ENCODE assay signal across 8 cellular contexts in the genomic region with DNA sequence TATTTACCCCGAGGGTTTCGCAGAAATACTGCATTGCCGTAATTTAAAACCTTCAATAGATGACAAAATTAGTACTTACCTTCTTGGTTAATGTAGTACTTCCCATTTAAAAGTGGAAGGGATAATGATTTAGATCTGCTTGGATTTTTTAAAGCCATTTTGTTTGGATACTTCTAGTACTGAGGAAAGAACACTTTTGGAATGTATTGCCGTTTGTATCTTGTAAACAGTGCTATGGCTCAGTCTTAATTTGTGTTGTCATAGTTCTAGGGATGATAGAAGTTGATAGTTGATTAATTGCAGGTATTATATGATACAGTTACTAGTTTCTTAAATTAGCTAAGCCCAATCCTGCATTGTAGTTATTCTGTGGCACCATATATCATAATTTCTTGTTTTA. TPM values are rescaled to one million over a fixed set of nuclear protein-coding genes. Genes with fewer than 3 reads are reported as not detected.
DNase-seq lines count a peak whose midpoint lies in the region; ATAC-seq, FAIRE-seq and TF ChIP-seq lines count a peak whose summit lies in the region.

No MANE protein-coding gene starts in this region.

- H2AFZ ChIP-seq in K562 (ENCODE audit: low read depth, low read length), result no peak overlapping the region

- POLR2A ChIA-PET in A673 (lab: Charles Lee; ENCODE audit: low non-redundant PET), result interaction anchor here (0.5 kb wide), 1 partner anchor 238 kb away, joined by 5 read pairs; no protein-coding TSS in a partner anchor
- POLR2A ChIA-PET in K562 (lab: Yijun Ruan, JAX), result interaction anchor here (0.8 to 2.3 kb wide), 7 partner anchors 8 to 1023 kb away, joined by 3 to 15 read pairs (median 3); no protein-coding TSS in a partner anchor

- H3K9me1 ChIP-seq in K562 (ENCODE audit: control insufficient read depth, insufficient read depth, low read length), result no peaks in the 10 kb centered on the region

- peak overlapping the region; percentile 89 for H3K27ac Mint-ChIP-seq in HFFc6

- H3K4me1 Mint-ChIP-seq in HFFc6 (ENCODE audit: low read depth), result peaks cover 78% of the 10 kb centered on the region

- H3K27me3 Mint-ChIP-seq in HFFc6 (ENCODE audit: insufficient read depth), result peaks cover 6% of the 10 kb centered on the region; the same call in 1 of the 2 replicates

- H3K4me2 ChIP-seq in K562 (ENCODE audit: insufficient read depth, low read length), result peak overlapping the region; percentile 85

- peaks cover 9% of the 10 kb centered on the region; the same call in 1 of the 2 replicates for H4K20me1 ChIP-seq in K562 (replicated peaks; ENCODE audit: control insufficient read depth, insufficient read depth, low read length)

- no peak for TF ChIP-seq RAD21 in K562 (CRISPR knock-in tag; conservative IDR thresholded peaks at IDR 0.05 in 1 of 2, IDR thresholded peaks at IDR 0.05 in 1 of 2)

- BruUV-seq in A673 (replicated peaks; lab: Mats Ljungman, UMichigan) (no TSS peak), K562 (replicated peaks; lab: Mats Ljungman, UMichigan) (no TSS peak)

- DNase-seq in A673 (ENCODE audit: low spot score), result no peak
- DNase-seq in HFFc6, result no peak
- DNase-seq in K562 (ENCODE audit: extremely low read depth in 1 of 4, low spot score in 3 of 4), result no peak
- no peak for DNase-seq in stimulated activated CD8-positive, alpha-beta memory T cell treated with anti-CD3 and anti-CD28 coated beads, Interleukin-4, amount 100 ng/mL, for 48 hours
- DNase-seq in NCI-H1092 treated with DMSO at 0.1 percent for 48 hours (lab: John Stamatoyannopoulos, UW), result no peak
- DNase-seq in SW480 (ENCODE audit: low spot score), result no peak

- H3K27me3 ChIP-seq in A673 (replicated peaks; ENCODE audit: insufficient read depth, low read depth, low read length, poor library complexity), result no peaks in the 10 kb centered on the region
- H3K27me3 ChIP-seq in K562 (ENCODE audit: control insufficient read depth in 2 of 2, insufficient read depth in 2 of 2, low read length in 2 of 2), result no peaks in the 10 kb centered on the region
- no peaks in the 10 kb centered on the region for H3K27me3 ChIP-seq in mucosa of rectum (ENCODE audit: control insufficient read depth in 2 of 2, insufficient read depth in 2 of 2, low read length in 2 of 2)

- ATAC-seq in K562, result peak; percentile 26
- ATAC-seq in GM21367 (IDR thresholded peaks at IDR 0.05; ENCODE audit: unreplicated experiment), result no peak

- H3K36me3 ChIP-seq in A673 (ENCODE audit: insufficient read depth, low read length, poor library complexity, severe bottlenecking), result peaks cover 28% of the 10 kb centered on the region
- H3K36me3 ChIP-seq in K562 (ENCODE audit: control insufficient read depth, insufficient read depth, low read length), result peaks cover 53% of the 10 kb centered on the region
- H3K36me3 ChIP-seq in mucosa of rectum (ENCODE audit: control insufficient read depth in 2 of 2, insufficient read depth in 2 of 2, low read length in 2 of 2), result peaks cover 0 to 5% of the 10 kb centered on the region in 2 donors

- WGBS in K562 (ENCODE audit: insufficient coverage, low coverage, missing lambda C conversion rate), result 5% methylated on average over 4 of the region's 4 CpGs

- no peak for TF ChIP-seq CTCF in A673 (conservative IDR thresholded peaks at IDR 0.05; ENCODE audit: low read depth, low read length)
- no peak for TF ChIP-seq CTCF in HFFc6 (IDR thresholded peaks at IDR 0.05)
- TF ChIP-seq CTCF in K562 (IDR thresholded peaks at IDR 0.05 in 2 of 3, conservative IDR thresholded peaks at IDR 0.05 in 1 of 3; ENCODE audit: insufficient read depth in 2 of 3, low read depth in 1 of 3, low read length in 3 of 3), result no peak

- peaks cover 72% of the 10 kb centered on the region for H3K79me2 ChIP-seq in K562 (ENCODE audit: control insufficient read depth, insufficient read depth, low read length)

- CTCF ChIA-PET in A673 (lab: Charles Lee), result no interaction called here
- CTCF ChIA-PET in K562 (lab: Yijun Ruan, JAX; ENCODE audit: low intra/inter-chr PET ratio), result no interaction called here

- intact Hi-C loops in A673 (cut with micrococcal nuclease; ENCODE audit: unreplicated experiment), result no loop called here
- intact Hi-C loops in K562 (cut with micrococcal nuclease), result loop anchor here (2.0 to 10.0 kb wide), 2 partner anchors 33 to 325 kb away; partner anchors contain the start of gene TNPO1

- H3K9ac ChIP-seq in K562 (ENCODE audit: insufficient read depth in 1 of 2, low read depth in 2 of 2, low read length in 2 of 2) (peak overlapping the region in 1 of 2 experiments; percentile 89; a peak in 3 of 4 replicates), mucosa of rectum (ENCODE audit: low read depth in 1 of 2, low read length in 2 of 2) (peak overlapping the region in 1 of 2 donors; percentile 9)

- FAIRE-seq in K562 (lab: Jason Lieb, UNC), result peak; percentile 72

- in situ Hi-C loops in K562 (cut with MboI), result no loop called here

- TF ChIP-seq EP300 in K562 (IDR thresholded peaks at IDR 0.05; ENCODE audit: low read length), result no peak

- peak overlapping the region; percentile 90 for H3K4me3 Mint-ChIP-seq in HFFc6

- no peaks in the 10 kb centered on the region for H3K9me3 Mint-ChIP-seq in HFFc6

- peak overlapping the region; percentile 88 for H3K4me3 ChIP-seq in A673 (ENCODE audit: low read depth, low read length, poor library complexity, severe bottlenecking)
- H3K4me3 ChIP-seq in K562, result peak overlapping the region; percentile 72
- peak overlapping the region; percentile 89 to 94 for H3K4me3 ChIP-seq in mucosa of rectum (ENCODE audit: low read length in 2 of 2)

- no peak for TF ChIP-seq POLR2A in K562 (conservative IDR thresholded peaks at IDR 0.05)

- H3K4me1 ChIP-seq in A673 (ENCODE audit: insufficient read depth, low read length, poor library complexity, severe bottlenecking), result peaks cover 44% of the 10 kb centered on the region
- H3K4me1 ChIP-seq in K562 (replicated peaks in 1 of 2; ENCODE audit: control insufficient read depth in 2 of 2, insufficient read depth in 2 of 2, low read length in 2 of 2), result peaks cover 0 to 9% of the 10 kb centered on the region in 2 experiments; a peak in 3 of 5 replicates
- H3K4me1 ChIP-seq in mucosa of rectum (ENCODE audit: control insufficient read depth in 2 of 2, insufficient read depth in 2 of 2, low read length in 2 of 2), result peaks cover 16 to 19% of the 10 kb centered on the region in 2 donors

- H3K9me3 ChIP-seq in A673 (ENCODE audit: low read depth, low read length, poor library complexity, severe bottlenecking) (no peaks in the 10 kb centered on the region), K562 (replicated peaks; ENCODE audit: control insufficient read depth, insufficient read depth, low read depth, low read length) (no peaks in the 10 kb centered on the region; the same call in 1 of the 2 replicates), mucosa of rectum (ENCODE audit: control insufficient read depth in 2 of 2, low read length in 2 of 2) (no peaks in the 10 kb centered on the region)

- H3K27ac ChIP-seq in A673 (ENCODE audit: low read depth, low read length, poor library complexity, severe bottlenecking) (peak overlapping the region; percentile 58), K562 (ENCODE audit: extremely low read depth, low read depth, low read length) (no peak overlapping the region; the same call in 1 of the 3 replicates), mucosa of rectum (ENCODE audit: low read depth in 2 of 2, low read length in 2 of 2) (peak overlapping the region in 1 of 2 donors; percentile 20)

- peaks cover 39% of the 10 kb centered on the region for H3K36me3 Mint-ChIP-seq in HFFc6 (ENCODE audit: low read depth)

TF ChIP-seq in K562, 482 proteins besides CTCF, POLR2A, EP300 and RAD21 (continues in another document):
- TF ChIP-seq NFYB (IDR thresholded peaks at IDR 0.05; ENCODE audit: extremely low read depth, insufficient read length) (no peak), MAX (CRISPR knock-in tag; IDR thresholded peaks at IDR 0.05) (no peak), NR2C1 (IDR thresholded peaks at IDR 0.05) (no peak), NR2C1 (tag; IDR thresholded peaks at IDR 0.05) (no peak), GATAD2B (IDR thresholded peaks at IDR 0.05; ENCODE audit: borderline replicate concordance) (0 out of 2 replicates have a peak, but pooled peaks have one; percentile 26)
- TF ChIP-seq, protein P1, sequence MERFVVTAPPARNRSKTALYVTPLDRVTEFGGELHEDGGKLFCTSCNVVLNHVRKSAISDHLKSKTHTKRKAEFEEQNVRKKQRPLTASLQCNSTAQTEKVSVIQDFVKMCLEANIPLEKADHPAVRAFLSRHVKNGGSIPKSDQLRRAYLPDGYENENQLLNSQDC (CRISPR knock-in tag; IDR thresholded peaks at IDR 0.05), result no peak

RNA-seq across cellular contexts. Expression of gene TNPO1, which starts 33.1 kb away (rescaled TPM):
- total RNA-seq in A673 (2021) (175 and 201 TPM in 2 replicates), K562 (2014; rRNA removed) (114 and 120 TPM in 2 replicates), K562 (2014; rRNA removed; fragmentation: Illumina TruSeq; extraction: Trizol) (160 and 174 TPM in 2 replicates), K562 (2015; rRNA removed; fragmentation: Illumina TruSeq; extraction: Trizol) (166 and 176 TPM in 2 replicates), K562 (2021) (124 and 127 TPM in 2 replicates)
- 100 to 1,000 TPM; 149 to 194 (median 182) TPM for total RNA-seq in HFFc6 (2021; fragmentation: NEBNext Ultra II Directional; extraction: Animal tissue kit (Norgen Biotek cat#: 25700))
- total RNA-seq in K562 (2011; cell fraction: chromatin; rRNA removed; ENCODE audit: low replicate concordance), result 54.6 and 209 TPM in 2 replicates
- 33.4 and 34.5 TPM in 2 replicates for total RNA-seq in K562 (2011; cell fraction: nucleolus; rRNA removed)
- 47.5 and 61.9 TPM in 2 replicates for total RNA-seq in K562 (2011; cell fraction: nucleoplasm; rRNA removed)
- polyA plus RNA-seq in K562 (2011; rRNA removed) (61.4 and 79.1 TPM in 2 replicates), K562 (2014; fragmentation: Illumina TruSeq; extraction: Trizol) (97.5 and 97.9 TPM in 2 replicates), K562 (2014; fragmentation: Nextera tagmentation; extraction: Ambion mirVana) (10 to 100 TPM; 20.8 to 50.0 TPM), K562 (2014; rRNA removed) (52.0 and 57.9 TPM in 2 replicates)
- polyA plus RNA-seq in K562 (2011; cell fraction: cytosol; rRNA removed), result 34.5 and 43.6 TPM in 2 replicates
- 29.5 and 30.0 TPM in 2 replicates for polyA plus RNA-seq in K562 (2011; cell fraction: nucleus; rRNA removed)
- 36.9 and 59.5 TPM in 2 replicates for polyA plus RNA-seq in K562 (2012)
- polyA minus RNA-seq in K562 (2011; rRNA and poly(A)+ RNA removed), result 636 and 709 TPM in 2 replicates
- 124 and 164 TPM in 2 replicates for polyA minus RNA-seq in K562 (2011; cell fraction: cytosol; rRNA and poly(A)+ RNA removed)
- 44.4 and 104 TPM in 2 replicates for polyA minus RNA-seq in K562 (2011; cell fraction: nucleus; rRNA and poly(A)+ RNA removed)
